14 cellular contexts compared by ENCODE assay signal in the genomic region with DNA sequence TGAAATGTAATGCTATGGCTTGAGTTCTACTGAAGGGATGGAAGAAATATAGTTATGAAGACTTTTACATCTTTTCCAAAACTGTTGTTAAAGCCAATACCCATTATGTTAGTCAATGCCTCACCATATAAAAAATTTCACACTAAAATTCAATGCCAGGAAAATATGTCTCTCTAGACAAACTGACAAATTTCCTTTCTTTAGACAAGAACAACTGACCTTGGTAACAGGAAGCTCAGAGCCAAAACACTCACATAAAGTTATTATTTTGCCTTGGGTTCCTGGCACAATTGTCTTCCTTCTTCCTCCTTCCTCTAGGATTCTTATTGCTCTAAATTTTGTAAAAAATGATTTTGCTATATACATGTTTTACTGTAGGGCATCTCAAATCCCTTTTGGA. TPM values are rescaled to one million over a fixed set of nuclear protein-coding genes. Genes with fewer than 3 reads are reported as not detected.
DNase-seq lines count a peak whose midpoint lies in the region; ATAC-seq and TF ChIP-seq lines count a peak whose summit lies in the region.
"Had no signal": no experiment of that assay in that cellular context is flagged by ENCODE, and none has a peak within 500 bp of the region (broad histone marks: within the 10 kb centered on the region; RNA-seq: fewer than 3 reads in every experiment).

No MANE protein-coding gene starts in this region.

- H3K9me3 Mint-ChIP-seq in MCF 10A (ENCODE audit: unreplicated experiment): no peaks in the 10 kb centered on the region
- H3K9me3 Mint-ChIP-seq in activated CD4-positive, alpha-beta memory T cell treated with anti-CD3 and anti-CD28 coated beads, Interleukin-2, amount 10 ng/mL, durations not matched to agents 7 days and 5 days: no peaks in the 10 kb centered on the region
- no peaks in the 10 kb centered on the region for H3K9me3 Mint-ChIP-seq in type B pancreatic cell

- ATAC-seq in left lung: no peak
- ATAC-seq: body of pancreas had no signal

- H3K27ac Mint-ChIP-seq in MCF 10A (ENCODE audit: low read depth, unreplicated experiment) (no peak overlapping the region), type B pancreatic cell (peak overlapping the region; percentile 70)
- H3K27ac Mint-ChIP-seq in activated CD4-positive, alpha-beta memory T cell treated with anti-CD3 and anti-CD28 coated beads, Interleukin-2, amount 10 ng/mL, durations not matched to agents 7 days and 5 days: peak overlapping the region; percentile 72

- no peaks in the 10 kb centered on the region for H3K4me1 ChIP-seq in breast epithelium
- no peaks in the 10 kb centered on the region for H3K4me1 ChIP-seq in left lung
- H3K4me1 ChIP-seq: body of pancreas had no signal

- H3K36me3 Mint-ChIP-seq in MCF 10A (ENCODE audit: insufficient read depth, unreplicated experiment): peaks cover 78% of the 10 kb centered on the region
- H3K36me3 Mint-ChIP-seq in activated CD4-positive, alpha-beta memory T cell treated with anti-CD3 and anti-CD28 coated beads, Interleukin-2, amount 10 ng/mL, durations not matched to agents 7 days and 5 days (ENCODE audit: low read depth): peaks cover 67% of the 10 kb centered on the region
- peaks cover 40% of the 10 kb centered on the region for H3K36me3 Mint-ChIP-seq in type B pancreatic cell

- no peaks in the 10 kb centered on the region for H3K9me3 ChIP-seq in breast epithelium
- H3K9me3 ChIP-seq in left lung: no peaks in the 10 kb centered on the region
- H3K9me3 ChIP-seq: body of pancreas, vagina had no signal

- TF ChIP-seq CTCF in breast epithelium (IDR thresholded peaks at IDR 0.05): no peak
- TF ChIP-seq CTCF in MCF 10A (IDR thresholded peaks at IDR 0.05; ENCODE audit: unreplicated experiment): no peak
- no peak for TF ChIP-seq CTCF in left lung (IDR thresholded peaks at IDR 0.05)
- no peak for TF ChIP-seq CTCF in type B pancreatic cell (conservative IDR thresholded peaks at IDR 0.05)

- POLR2A ChIA-PET in MCF 10A (lab: Yijun Ruan, JAX): interaction anchor here (0.5 to 1.2 kb wide), 3 partner anchors 12 to 123 kb away, joined by 3 to 4 read pairs (median 3); no protein-coding TSS in a partner anchor
- POLR2A ChIA-PET in activated CD4-positive, alpha-beta memory T cell treated with anti-CD3 and anti-CD28 coated beads, Interleukin-2, amount 10 ng/mL, durations not matched to agents 7 days and 5 days (lab: Charles Lee): interaction anchor here (1.1 to 1.6 kb wide), 3 partner anchors 27 to 55 kb away, joined by 3 to 5 read pairs (median 3); a partner anchor contains a TSS

- no peak for TF ChIP-seq POLR2A in breast epithelium (IDR thresholded peaks at IDR 0.05)

- no peak overlapping the region for H3K4me3 Mint-ChIP-seq in MCF 10A (ENCODE audit: unreplicated experiment)
- H3K4me3 Mint-ChIP-seq in activated CD4-positive, alpha-beta memory T cell treated with anti-CD3 and anti-CD28 coated beads, Interleukin-2, amount 10 ng/mL, durations not matched to agents 7 days and 5 days: no peak overlapping the region
- H3K4me3 Mint-ChIP-seq in type B pancreatic cell: no peak overlapping the region

- no peak overlapping the region for H3K4me3 ChIP-seq in breast epithelium
- H3K4me3 ChIP-seq in left lung: no peak overlapping the region
- H3K4me3 ChIP-seq: body of pancreas, GM12878, vagina had no signal

- no peak for DNase-seq in breast epithelium (ENCODE audit: low spot score in 2 of 2)
- no peak for DNase-seq in MCF 10A (ENCODE audit: unreplicated experiment)
- DNase-seq in activated CD4-positive, alpha-beta memory T cell treated with anti-CD3 and anti-CD28 coated beads, Interleukin-2, amount 10 ng/mL, durations not matched to agents 7 days and 5 days: no peak
- DNase-seq in left lung: no peak
- DNase-seq in type B pancreatic cell (ENCODE audit: extremely low spot score, unreplicated experiment): no peak
- no peak for DNase-seq in Kasumi-1 (lab: John Stamatoyannopoulos, UW)
- no peak for DNase-seq in NCI-H2107 treated with DMSO at 0.1 percent for 48 hours (lab: John Stamatoyannopoulos, UW; ENCODE audit: unreplicated experiment)
- DNase-seq in stimulated activated CD4-positive, alpha-beta T cell treated with anti-CD3 and anti-CD28 coated beads, Interleukin-4, amount 100 ng/mL, for 4 hours: no peak
- DNase-seq: body of pancreas, NCI-H146, NCI-H524 treated with DMSO at 0.1 percent for 48 hours had no signal

- H3K27me3 Mint-ChIP-seq in MCF 10A (ENCODE audit: insufficient read depth, unreplicated experiment) (no peaks in the 10 kb centered on the region), type B pancreatic cell (no peaks in the 10 kb centered on the region)
- no peaks in the 10 kb centered on the region for H3K27me3 Mint-ChIP-seq in activated CD4-positive, alpha-beta memory T cell treated with anti-CD3 and anti-CD28 coated beads, Interleukin-2, amount 10 ng/mL, durations not matched to agents 7 days and 5 days

- H3K27ac ChIP-seq in breast epithelium: peak overlapping the region; percentile 4 to 35
- H3K27ac ChIP-seq in left lung: peak overlapping the region; percentile 2 to 57
- H3K27ac ChIP-seq: RWPE1, vagina had no signal

- CTCF ChIA-PET in MCF 10A (lab: Yijun Ruan, JAX): interaction anchor here (0.6 kb wide), 1 partner anchor 439 kb away, joined by 3 read pairs; no protein-coding TSS in a partner anchor
- CTCF ChIA-PET in activated CD4-positive, alpha-beta memory T cell treated with anti-CD3 and anti-CD28 coated beads, Interleukin-2, amount 10 ng/mL, durations not matched to agents 7 days and 5 days (lab: Charles Lee): interaction anchor here (1.0 kb wide), 1 partner anchor 272 kb away, joined by 5 read pairs; no protein-coding TSS in a partner anchor

- no peaks in the 10 kb centered on the region for H3K4me1 Mint-ChIP-seq in MCF 10A (ENCODE audit: insufficient read depth, unreplicated experiment)
- peaks cover 28% of the 10 kb centered on the region for H3K4me1 Mint-ChIP-seq in activated CD4-positive, alpha-beta memory T cell treated with anti-CD3 and anti-CD28 coated beads, Interleukin-2, amount 10 ng/mL, durations not matched to agents 7 days and 5 days
- H3K4me1 Mint-ChIP-seq in type B pancreatic cell (ENCODE audit: unreplicated experiment): peaks cover 29% of the 10 kb centered on the region

- H3K36me3 ChIP-seq in breast epithelium (peaks cover 4% of the 10 kb centered on the region), left lung (peaks cover 0 to 95% of the 10 kb centered on the region in 2 donors)

- H3K27me3 ChIP-seq in breast epithelium: no peaks in the 10 kb centered on the region
- no peaks in the 10 kb centered on the region for H3K27me3 ChIP-seq in left lung
- H3K27me3 ChIP-seq: body of pancreas, vagina had no signal

- intact Hi-C loops in breast epithelium (cut with DNase I; ENCODE audit: low total_unique reads) (no loop called here), MCF 10A (cut with micrococcal nuclease) (no loop called here), left lung (cut with DNase I) (no loop called here)

- BruUV-seq in MCF 10A (replicated peaks; lab: Mats Ljungman, UMichigan): no TSS peak

RNA-seq across cellular contexts. Expression of a gene that starts 26.7 kb away (rescaled TPM):
- 10 to 100 TPM; 34.6 to 54.3 (median 37.7) TPM for total RNA-seq in breast epithelium
- 43.9 and 47.0 TPM in 2 replicates for total RNA-seq in MCF 10A (2022)
- total RNA-seq in activated CD4-positive, alpha-beta memory T cell treated with anti-CD3 and anti-CD28 coated beads, Interleukin-2, amount 10 ng/mL, durations not matched to agents 7 days and 5 days: 10 to 100 TPM; 35.8 to 41.6 TPM
- 10 to 100 TPM; 32.3 to 34.6 TPM for total RNA-seq in left lung
- 43.9 and 49.3 TPM in 2 replicates for total RNA-seq in type B pancreatic cell (ENCODE audit: low replicate concordance)

RNA-seq across cellular contexts. Expression of a gene that starts 37.5 kb away (rescaled TPM):
- 10 to 100 TPM in 2 of 3 donors, 1 to 10 TPM in 1; 9.5 to 12.3 (median 10.7) TPM for total RNA-seq in breast epithelium
- 8.2 TPM in 2 replicates for total RNA-seq in MCF 10A (2022)
- total RNA-seq in activated CD4-positive, alpha-beta memory T cell treated with anti-CD3 and anti-CD28 coated beads, Interleukin-2, amount 10 ng/mL, durations not matched to agents 7 days and 5 days: 1 to 10 TPM; 5.8 to 9.3 TPM
- total RNA-seq in left lung: 1 to 10 TPM; 8.3 to 9.7 TPM
- total RNA-seq in type B pancreatic cell (ENCODE audit: low replicate concordance): 9.8 and 15.8 TPM in 2 replicates

RNA-seq across cellular contexts. Expression of a gene that starts 54.0 kb away (rescaled TPM):
- total RNA-seq in breast epithelium (100 to 1,000 TPM in 1 of 3 donors, 10 to 100 TPM in 2; 23.2 to 103 (median 78.3) TPM), MCF 10A (2022) (26.8 and 31.4 TPM in 2 replicates), left lung (10 to 100 TPM; 51.1 to 86.4 TPM), type B pancreatic cell (ENCODE audit: low replicate concordance) (91.5 and 123 TPM in 2 replicates)
- total RNA-seq in activated CD4-positive, alpha-beta memory T cell treated with anti-CD3 and anti-CD28 coated beads, Interleukin-2, amount 10 ng/mL, durations not matched to agents 7 days and 5 days: 10 to 100 TPM; 26.8 to 29.2 TPM
